1 cellular context compared by ENCODE assay signal in the genomic region with DNA sequence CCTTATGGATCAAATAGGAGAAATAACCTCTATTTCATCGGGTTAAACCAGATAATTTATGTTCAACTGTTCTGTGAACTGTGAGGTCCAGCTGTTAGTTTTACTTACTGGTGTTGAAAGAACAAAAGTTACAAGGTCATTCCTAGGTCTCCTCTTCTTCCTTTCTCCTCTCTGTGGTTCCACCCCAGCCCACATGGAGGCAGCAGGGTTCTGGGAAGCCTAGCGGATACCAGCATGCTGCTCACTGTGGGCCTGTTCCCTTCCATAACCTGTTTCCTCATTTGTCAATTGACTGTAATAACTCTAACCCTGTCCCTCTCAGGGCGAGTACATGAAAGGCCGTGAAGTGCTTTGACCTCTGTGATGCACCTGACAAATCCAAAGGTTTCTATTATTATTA.
TF ChIP-seq lines count a peak whose summit lies in the region.

No MANE protein-coding gene starts in this region.

TF ChIP-seq in GM23338, 12 proteins besides CTCF, POLR2A, EP300 and RAD21 (continued from another document):
- TF ChIP-seq, protein P1, sequence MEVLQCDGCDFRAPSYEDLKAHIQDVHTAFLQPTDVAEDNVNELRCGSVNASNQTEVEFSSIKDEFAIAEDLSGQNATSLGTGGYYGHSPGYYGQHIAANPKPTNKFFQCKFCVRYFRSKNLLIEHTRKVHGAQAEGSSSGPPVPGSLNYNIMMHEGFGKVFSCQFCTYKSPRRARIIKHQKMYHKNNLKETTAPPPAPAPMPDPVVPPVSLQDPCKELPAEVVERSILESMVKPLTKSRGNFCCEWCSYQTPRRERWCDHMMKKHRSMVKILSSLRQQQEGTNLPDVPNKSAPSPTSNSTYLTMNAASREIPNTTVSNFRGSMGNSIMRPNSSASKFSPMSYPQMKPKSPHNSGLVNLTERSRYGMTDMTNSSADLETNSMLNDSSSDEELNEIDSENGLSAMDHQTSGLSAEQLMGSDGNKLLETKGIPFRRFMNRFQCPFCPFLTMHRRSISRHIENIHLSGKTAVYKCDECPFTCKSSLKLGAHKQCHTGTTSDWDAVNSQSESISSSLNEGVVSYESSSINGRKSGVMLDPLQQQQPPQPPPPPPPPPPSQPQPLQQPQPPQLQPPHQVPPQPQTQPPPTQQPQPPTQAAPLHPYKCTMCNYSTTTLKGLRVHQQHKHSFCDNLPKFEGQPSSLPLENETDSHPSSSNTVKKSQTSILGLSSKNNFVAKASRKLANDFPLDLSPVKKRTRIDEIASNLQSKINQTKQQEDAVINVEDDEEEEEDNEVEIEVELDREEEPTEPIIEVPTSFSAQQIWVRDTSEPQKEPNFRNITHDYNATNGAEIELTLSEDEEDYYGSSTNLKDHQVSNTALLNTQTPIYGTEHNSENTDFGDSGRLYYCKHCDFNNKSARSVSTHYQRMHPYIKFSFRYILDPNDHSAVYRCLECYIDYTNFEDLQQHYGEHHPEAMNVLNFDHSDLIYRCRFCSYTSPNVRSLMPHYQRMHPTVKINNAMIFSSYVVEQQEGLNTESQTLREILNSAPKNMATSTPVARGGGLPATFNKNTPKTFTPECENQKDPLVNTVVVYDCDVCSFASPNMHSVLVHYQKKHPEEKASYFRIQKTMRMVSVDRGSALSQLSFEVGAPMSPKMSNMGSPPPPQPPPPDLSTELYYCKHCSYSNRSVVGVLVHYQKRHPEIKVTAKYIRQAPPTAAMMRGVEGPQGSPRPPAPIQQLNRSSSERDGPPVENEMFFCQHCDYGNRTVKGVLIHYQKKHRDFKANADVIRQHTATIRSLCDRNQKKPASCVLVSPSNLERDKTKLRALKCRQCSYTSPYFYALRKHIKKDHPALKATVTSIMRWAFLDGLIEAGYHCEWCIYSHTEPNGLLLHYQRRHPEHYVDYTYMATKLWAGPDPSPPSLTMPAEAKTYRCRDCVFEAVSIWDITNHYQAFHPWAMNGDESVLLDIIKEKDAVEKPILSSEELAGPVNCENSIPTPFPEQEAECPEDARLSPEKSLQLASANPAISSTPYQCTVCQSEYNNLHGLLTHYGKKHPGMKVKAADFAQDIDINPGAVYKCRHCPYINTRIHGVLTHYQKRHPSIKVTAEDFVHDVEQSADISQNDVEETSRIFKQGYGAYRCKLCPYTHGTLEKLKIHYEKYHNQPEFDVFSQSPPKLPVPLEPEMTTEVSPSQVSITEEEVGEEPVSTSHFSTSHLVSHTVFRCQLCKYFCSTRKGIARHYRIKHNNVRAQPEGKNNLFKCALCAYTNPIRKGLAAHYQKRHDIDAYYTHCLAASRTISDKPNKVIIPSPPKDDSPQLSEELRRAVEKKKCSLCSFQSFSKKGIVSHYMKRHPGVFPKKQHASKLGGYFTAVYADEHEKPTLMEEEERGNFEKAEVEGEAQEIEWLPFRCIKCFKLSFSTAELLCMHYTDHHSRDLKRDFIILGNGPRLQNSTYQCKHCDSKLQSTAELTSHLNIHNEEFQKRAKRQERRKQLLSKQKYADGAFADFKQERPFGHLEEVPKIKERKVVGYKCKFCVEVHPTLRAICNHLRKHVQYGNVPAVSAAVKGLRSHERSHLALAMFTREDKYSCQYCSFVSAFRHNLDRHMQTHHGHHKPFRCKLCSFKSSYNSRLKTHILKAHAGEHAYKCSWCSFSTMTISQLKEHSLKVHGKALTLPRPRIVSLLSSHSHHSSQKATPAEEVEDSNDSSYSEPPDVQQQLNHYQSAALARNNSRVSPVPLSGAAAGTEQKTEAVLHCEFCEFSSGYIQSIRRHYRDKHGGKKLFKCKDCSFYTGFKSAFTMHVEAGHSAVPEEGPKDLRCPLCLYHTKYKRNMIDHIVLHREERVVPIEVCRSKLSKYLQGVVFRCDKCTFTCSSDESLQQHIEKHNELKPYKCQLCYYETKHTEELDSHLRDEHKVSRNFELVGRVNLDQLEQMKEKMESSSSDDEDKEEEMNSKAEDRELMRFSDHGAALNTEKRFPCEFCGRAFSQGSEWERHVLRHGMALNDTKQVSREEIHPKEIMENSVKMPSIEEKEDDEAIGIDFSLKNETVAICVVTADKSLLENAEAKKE (CRISPR knock-in tag; IDR thresholded peaks at IDR 0.05), result no peak
- no peak for TF ChIP-seq POLR2AphosphoS5 (IDR thresholded peaks at IDR 0.05; ENCODE audit: low read depth)
- no peak for TF ChIP-seq EZH2 (IDR thresholded peaks at IDR 0.05; ENCODE audit: low read depth, unreplicated experiment)
- no peak for TF ChIP-seq CREB1 (CRISPR knock-in tag; IDR thresholded peaks at IDR 0.05; ENCODE audit: low read depth)
- TF ChIP-seq, protein P2, sequence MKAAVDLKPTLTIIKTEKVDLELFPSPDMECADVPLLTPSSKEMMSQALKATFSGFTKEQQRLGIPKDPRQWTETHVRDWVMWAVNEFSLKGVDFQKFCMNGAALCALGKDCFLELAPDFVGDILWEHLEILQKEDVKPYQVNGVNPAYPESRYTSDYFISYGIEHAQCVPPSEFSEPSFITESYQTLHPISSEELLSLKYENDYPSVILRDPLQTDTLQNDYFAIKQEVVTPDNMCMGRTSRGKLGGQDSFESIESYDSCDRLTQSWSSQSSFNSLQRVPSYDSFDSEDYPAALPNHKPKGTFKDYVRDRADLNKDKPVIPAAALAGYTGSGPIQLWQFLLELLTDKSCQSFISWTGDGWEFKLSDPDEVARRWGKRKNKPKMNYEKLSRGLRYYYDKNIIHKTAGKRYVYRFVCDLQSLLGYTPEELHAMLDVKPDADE (IDR thresholded peaks at IDR 0.05), result no peak
- TF ChIP-seq, protein P3, sequence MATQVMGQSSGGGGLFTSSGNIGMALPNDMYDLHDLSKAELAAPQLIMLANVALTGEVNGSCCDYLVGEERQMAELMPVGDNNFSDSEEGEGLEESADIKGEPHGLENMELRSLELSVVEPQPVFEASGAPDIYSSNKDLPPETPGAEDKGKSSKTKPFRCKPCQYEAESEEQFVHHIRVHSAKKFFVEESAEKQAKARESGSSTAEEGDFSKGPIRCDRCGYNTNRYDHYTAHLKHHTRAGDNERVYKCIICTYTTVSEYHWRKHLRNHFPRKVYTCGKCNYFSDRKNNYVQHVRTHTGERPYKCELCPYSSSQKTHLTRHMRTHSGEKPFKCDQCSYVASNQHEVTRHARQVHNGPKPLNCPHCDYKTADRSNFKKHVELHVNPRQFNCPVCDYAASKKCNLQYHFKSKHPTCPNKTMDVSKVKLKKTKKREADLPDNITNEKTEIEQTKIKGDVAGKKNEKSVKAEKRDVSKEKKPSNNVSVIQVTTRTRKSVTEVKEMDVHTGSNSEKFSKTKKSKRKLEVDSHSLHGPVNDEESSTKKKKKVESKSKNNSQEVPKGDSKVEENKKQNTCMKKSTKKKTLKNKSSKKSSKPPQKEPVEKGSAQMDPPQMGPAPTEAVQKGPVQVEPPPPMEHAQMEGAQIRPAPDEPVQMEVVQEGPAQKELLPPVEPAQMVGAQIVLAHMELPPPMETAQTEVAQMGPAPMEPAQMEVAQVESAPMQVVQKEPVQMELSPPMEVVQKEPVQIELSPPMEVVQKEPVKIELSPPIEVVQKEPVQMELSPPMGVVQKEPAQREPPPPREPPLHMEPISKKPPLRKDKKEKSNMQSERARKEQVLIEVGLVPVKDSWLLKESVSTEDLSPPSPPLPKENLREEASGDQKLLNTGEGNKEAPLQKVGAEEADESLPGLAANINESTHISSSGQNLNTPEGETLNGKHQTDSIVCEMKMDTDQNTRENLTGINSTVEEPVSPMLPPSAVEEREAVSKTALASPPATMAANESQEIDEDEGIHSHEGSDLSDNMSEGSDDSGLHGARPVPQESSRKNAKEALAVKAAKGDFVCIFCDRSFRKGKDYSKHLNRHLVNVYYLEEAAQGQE (IDR thresholded peaks at IDR 0.05; ENCODE audit: unreplicated experiment), result no peak
